ENCODE assay signal across 8 cellular contexts in the genomic region with DNA sequence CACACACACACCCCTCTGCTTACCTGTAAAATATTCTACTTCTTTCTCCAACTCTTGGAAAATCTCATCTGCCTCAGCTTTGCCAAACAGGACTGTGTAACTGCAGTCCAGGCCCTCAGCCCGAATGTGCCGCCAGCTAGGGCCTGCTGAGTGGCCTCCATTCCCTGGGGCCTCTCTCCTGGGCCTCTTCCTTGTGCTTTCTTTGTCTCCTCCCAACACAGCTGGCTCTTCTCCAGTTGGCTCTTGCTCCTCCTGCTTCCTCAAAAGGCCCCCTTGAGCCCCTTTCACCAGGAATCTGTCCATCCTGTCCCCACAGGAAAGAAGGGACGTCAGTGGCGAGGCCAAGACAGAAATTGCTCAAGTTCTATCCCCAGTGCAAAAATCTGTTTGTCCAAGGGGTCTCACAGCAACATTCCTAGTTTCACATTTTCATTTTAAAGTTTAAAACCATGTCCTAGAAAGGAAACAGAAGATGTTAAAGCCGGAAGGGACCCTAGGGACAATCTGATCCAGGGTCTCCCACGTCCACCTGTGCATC. TPM values are rescaled to one million over a fixed set of nuclear protein-coding genes. Genes with fewer than 3 reads are reported as not detected.
DNase-seq lines count a peak whose midpoint lies in the region; ATAC-seq and TF ChIP-seq lines count a peak whose summit lies in the region.

No MANE protein-coding gene starts in this region.

- H3K36me3 Mint-ChIP-seq in activated T-cell treated with anti-CD3 and anti-CD28 coated beads, Interleukin-2, amount 50 U/mL, for 24 hours (ENCODE audit: low read depth) = peaks cover 56% of the 10 kb centered on the region
- H3K36me3 Mint-ChIP-seq in activated T-helper 2 cell treated with anti-CD3 and anti-CD28 coated beads, Interferon-gamma antibody, Interleukin-2, Interleukin-4, amounts not matched to agents 10 μg/mL and 5 μg/mL and 100 μg/mL, durations not matched to agents 14 hours and 24 hours and 36 hours (ENCODE audit: low read depth) = peaks cover 28% of the 10 kb centered on the region

- H3K4me1 ChIP-seq in left lung (peaks cover 9 to 30% of the 10 kb centered on the region in 2 donors), transverse colon (peaks cover 13 to 35% (median 20%) of the 10 kb centered on the region in 4 donors)

- no peak for ATAC-seq in left lung
- ATAC-seq in sciatic nerve = no peak
- no peak for ATAC-seq in HG03097 (IDR thresholded peaks at IDR 0.05; ENCODE audit: low FRiP score, unreplicated experiment)
- no peak for ATAC-seq in GM18909 (IDR thresholded peaks at IDR 0.05; ENCODE audit: poor library complexity, unreplicated experiment)

- intact Hi-C loops in activated T-helper 2 cell treated with anti-CD3 and anti-CD28 coated beads, Interferon-gamma antibody, Interleukin-2, Interleukin-4, amounts not matched to agents 10 μg/mL and 5 μg/mL and 100 μg/mL, durations not matched to agents 14 hours and 24 hours and 36 hours (cut with micrococcal nuclease) = loop anchor here (1.0 to 10.0 kb wide), 8 partner anchors 39 to 575 kb away; a partner anchor contains a TSS
- intact Hi-C loops in left lung (cut with DNase I) = no loop called here
- intact Hi-C loops in transverse colon (cut with DNase I; ENCODE audit: low total_unique reads) = no loop called here
- intact Hi-C loops in sciatic nerve (cut with DNase I) = no loop called here

- TF ChIP-seq CTCF in left lung (IDR thresholded peaks at IDR 0.05) = no peak
- TF ChIP-seq CTCF in transverse colon (IDR thresholded peaks at IDR 0.05) = no peak

- H3K27me3 ChIP-seq in left lung = no peaks in the 10 kb centered on the region
- H3K27me3 ChIP-seq in transverse colon = no peaks in the 10 kb centered on the region

- H3K36me3 ChIP-seq in left lung = peaks cover 0 to 30% of the 10 kb centered on the region in 2 donors
- H3K36me3 ChIP-seq in transverse colon = peaks cover 0 to 19% (median 1%) of the 10 kb centered on the region in 4 donors

- H3K27ac Mint-ChIP-seq in activated T-cell treated with anti-CD3 and anti-CD28 coated beads, Interleukin-2, amount 50 U/mL, for 24 hours = peak overlapping the region; percentile 95
- H3K27ac Mint-ChIP-seq in activated T-helper 2 cell treated with anti-CD3 and anti-CD28 coated beads, Interferon-gamma antibody, Interleukin-2, Interleukin-4, amounts not matched to agents 10 μg/mL and 5 μg/mL and 100 μg/mL, durations not matched to agents 14 hours and 24 hours and 36 hours = peak overlapping the region; percentile 71

- TF ChIP-seq EP300 in transverse colon (IDR thresholded peaks at IDR 0.05; ENCODE audit: low read depth) = no peak

- no peaks in the 10 kb centered on the region for H3K9me3 ChIP-seq in left lung
- H3K9me3 ChIP-seq in transverse colon = no peaks in the 10 kb centered on the region

- H3K27ac ChIP-seq in left lung (peak overlapping the region in 1 of 2 donors; percentile 55), transverse colon (peak overlapping the region; percentile 73 to 83 (median 75))

- peaks cover 45% of the 10 kb centered on the region for H3K4me1 Mint-ChIP-seq in activated T-cell treated with anti-CD3 and anti-CD28 coated beads, Interleukin-2, amount 50 U/mL, for 24 hours (ENCODE audit: low read depth)
- H3K4me1 Mint-ChIP-seq in activated T-helper 2 cell treated with anti-CD3 and anti-CD28 coated beads, Interferon-gamma antibody, Interleukin-2, Interleukin-4, amounts not matched to agents 10 μg/mL and 5 μg/mL and 100 μg/mL, durations not matched to agents 14 hours and 24 hours and 36 hours (ENCODE audit: low read depth) = peaks cover 33% of the 10 kb centered on the region

- no peaks in the 10 kb centered on the region for H3K9me3 Mint-ChIP-seq in activated T-cell treated with anti-CD3 and anti-CD28 coated beads, Interleukin-2, amount 50 U/mL, for 24 hours
- no peaks in the 10 kb centered on the region for H3K9me3 Mint-ChIP-seq in activated T-helper 2 cell treated with anti-CD3 and anti-CD28 coated beads, Interferon-gamma antibody, Interleukin-2, Interleukin-4, amounts not matched to agents 10 μg/mL and 5 μg/mL and 100 μg/mL, durations not matched to agents 14 hours and 24 hours and 36 hours

- H3K4me3 ChIP-seq in left lung (peak overlapping the region; percentile 35 to 53), transverse colon (peak overlapping the region; percentile 30 to 54 (median 36))

- WGBS in transverse colon (ENCODE audit: low coverage in 1 of 2), 2 donors = 59% methylated on average over 6 of the region's 6 CpGs; no CpG with 5 or more reads in 1 of the 2 donors

- H3K4me3 Mint-ChIP-seq in activated T-cell treated with anti-CD3 and anti-CD28 coated beads, Interleukin-2, amount 50 U/mL, for 24 hours = peak overlapping the region; percentile 85
- peak overlapping the region; percentile 77 for H3K4me3 Mint-ChIP-seq in activated T-helper 2 cell treated with anti-CD3 and anti-CD28 coated beads, Interferon-gamma antibody, Interleukin-2, Interleukin-4, amounts not matched to agents 10 μg/mL and 5 μg/mL and 100 μg/mL, durations not matched to agents 14 hours and 24 hours and 36 hours (ENCODE audit: low read depth)

- no peaks in the 10 kb centered on the region for H3K27me3 Mint-ChIP-seq in activated T-cell treated with anti-CD3 and anti-CD28 coated beads, Interleukin-2, amount 50 U/mL, for 24 hours
- H3K27me3 Mint-ChIP-seq in activated T-helper 2 cell treated with anti-CD3 and anti-CD28 coated beads, Interferon-gamma antibody, Interleukin-2, Interleukin-4, amounts not matched to agents 10 μg/mL and 5 μg/mL and 100 μg/mL, durations not matched to agents 14 hours and 24 hours and 36 hours (ENCODE audit: low read depth) = no peaks in the 10 kb centered on the region

- no peak for DNase-seq in activated T-cell treated with anti-CD3 and anti-CD28 coated beads, Interleukin-2, amount 50 U/mL, for 24 hours
- DNase-seq in activated T-cell treated with anti-CD3 and anti-CD28 coated beads for 4 hours = no peak
- DNase-seq in activated T-helper 2 cell treated with anti-CD3 and anti-CD28 coated beads, Interferon-gamma antibody, Interleukin-2, Interleukin-4, amounts not matched to agents 10 μg/mL and 5 μg/mL and 100 μg/mL, durations not matched to agents 14 hours and 24 hours and 36 hours (ENCODE audit: low spot score) = no peak
- no peak for DNase-seq in left lung
- no peak for DNase-seq in transverse colon
- no peak for DNase-seq in sciatic nerve (ENCODE audit: low spot score)

- TF ChIP-seq POLR2A in transverse colon (IDR thresholded peaks at IDR 0.05) = no peak

- in situ Hi-C loops in transverse colon (cut with MboI; ENCODE audit: low pct_ligation_motif_present in 1 of 4, low pct_unique_long_range_greater_than_20kb in 1 of 4, low sequenced_read_pairs in 3 of 4) = loop anchor here in 2 of 4 donors (10.0 to 25.0 kb wide), 3 partner anchors 138 to 530 kb away; a partner anchor contains a TSS

RNA-seq across cellular contexts. Expression of a gene that starts 0.7 kb away (rescaled TPM):
- total RNA-seq in activated T-helper 2 cell treated with anti-CD3 and anti-CD28 coated beads, Interferon-gamma antibody, Interleukin-2, Interleukin-4, amounts not matched to agents 10 μg/mL and 5 μg/mL and 100 μg/mL, durations not matched to agents 14 hours and 24 hours and 36 hours = 33.4 and 34.9 TPM in 2 replicates
- 10 to 100 TPM in 1 of 2 donors, 1 to 10 TPM in 1; 7.3 to 17.4 TPM for total RNA-seq in left lung
- 10 to 100 TPM in 1 of 4 donors, 1 to 10 TPM in 2, not detected in 1; 3.4 to 11.1 (median 7.1) TPM for total RNA-seq in transverse colon
- 12.6 TPM for total RNA-seq in sciatic nerve

RNA-seq across cellular contexts. Expression of a gene that starts 4.8 kb away (rescaled TPM):
- total RNA-seq in activated T-helper 2 cell treated with anti-CD3 and anti-CD28 coated beads, Interferon-gamma antibody, Interleukin-2, Interleukin-4, amounts not matched to agents 10 μg/mL and 5 μg/mL and 100 μg/mL, durations not matched to agents 14 hours and 24 hours and 36 hours = 82.5 and 86.2 TPM in 2 replicates
- total RNA-seq in left lung (10 to 100 TPM; 22.4 to 27.0 TPM), transverse colon (10 to 100 TPM in 3 of 4 donors, 1 to 10 TPM in 1; 6.7 to 29.4 (median 20.9) TPM), sciatic nerve (15.9 TPM)

RNA-seq across cellular contexts. Expression of a gene that starts 23.8 kb away (rescaled TPM):
- 12.1 and 12.9 TPM in 2 replicates for total RNA-seq in activated T-helper 2 cell treated with anti-CD3 and anti-CD28 coated beads, Interferon-gamma antibody, Interleukin-2, Interleukin-4, amounts not matched to agents 10 μg/mL and 5 μg/mL and 100 μg/mL, durations not matched to agents 14 hours and 24 hours and 36 hours
- total RNA-seq in left lung (10 to 100 TPM; 14.8 to 16.8 TPM), transverse colon (100 to 1,000 TPM in 2 of 4 donors, 10 to 100 TPM in 2; 69.5 to 132 (median 93.6) TPM), sciatic nerve (112 TPM)

RNA-seq across cellular contexts. Expression of a gene that starts 40.2 kb away (rescaled TPM):
- 6.8 and 7.3 TPM in 2 replicates for total RNA-seq in activated T-helper 2 cell treated with anti-CD3 and anti-CD28 coated beads, Interferon-gamma antibody, Interleukin-2, Interleukin-4, amounts not matched to agents 10 μg/mL and 5 μg/mL and 100 μg/mL, durations not matched to agents 14 hours and 24 hours and 36 hours
- total RNA-seq in left lung (10 to 100 TPM in 1 of 2 donors, 1 to 10 TPM in 1; 7.1 to 13.1 TPM), transverse colon (10 to 100 TPM in 3 of 4 donors, 1 to 10 TPM in 1; 6.8 to 38.9 (median 24.9) TPM), sciatic nerve (19.2 TPM)
